Comparison of ENCODE assay signal across 26 cellular contexts in the genomic region with DNA sequence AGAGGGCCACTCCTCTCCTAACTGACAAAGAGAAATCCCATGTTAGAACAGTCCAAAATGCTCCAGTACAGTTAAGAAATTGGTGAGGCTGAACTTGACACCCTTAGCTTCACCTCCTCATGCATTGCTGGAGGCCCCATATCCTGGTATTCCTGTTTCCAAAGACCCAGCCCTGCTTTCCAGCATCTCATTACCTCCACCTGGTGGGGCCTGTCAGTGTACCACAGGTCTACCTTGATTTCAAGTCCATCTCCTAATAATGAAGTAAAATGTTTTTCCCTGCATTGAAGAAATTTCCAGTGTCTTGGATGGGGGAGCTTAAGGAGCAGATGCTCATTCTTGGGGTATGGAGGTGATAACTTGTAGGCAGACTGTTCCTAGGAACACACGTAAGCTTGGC.
A peak's percentile ranks its signal among the peaks of the same experiment; 100 is the strongest.
DNase-seq lines count a peak whose midpoint lies in the region; ATAC-seq and TF ChIP-seq lines count a peak whose summit lies in the region.
"Had no signal": no experiment of that assay in that cellular context is flagged by ENCODE, and none has a peak within 500 bp of the region (broad histone marks: within the 10 kb centered on the region; RNA-seq: fewer than 3 reads in every experiment).

No MANE protein-coding gene starts in this region.

- no peak overlapping the region for H2BK20ac ChIP-seq in H9 (ENCODE audit: low read depth, low read length, poor library complexity, severe bottlenecking)

- H3K14ac ChIP-seq in H9 (ENCODE audit: insufficient read depth, low read length): no peak overlapping the region

- no peak for TF ChIP-seq POLR2A in upper lobe of left lung (IDR thresholded peaks at IDR 0.05)

- H4K20me1 ChIP-seq in BLaER1 (no peaks in the 10 kb centered on the region), H9 (ENCODE audit: control insufficient read depth, insufficient read depth, insufficient read length) (no peaks in the 10 kb centered on the region)

- no peak overlapping the region for H2AK5ac ChIP-seq in H9 (ENCODE audit: insufficient read length, low read length)

- H3K9me3 Mint-ChIP-seq in H9: peaks cover 27 to 30% of the 10 kb centered on the region in 2 experiments

- H3K4me2 ChIP-seq in BLaER1 (peak overlapping the region; percentile 86), H9 (ENCODE audit: insufficient read depth, insufficient read length, low read length) (no peak overlapping the region)
- H3K4me2 ChIP-seq: hepatocyte had no signal

- no peak overlapping the region for H3K18ac ChIP-seq in H9 (ENCODE audit: insufficient read length, low read depth, low read length)

- no peaks in the 10 kb centered on the region for H3K4me1 Mint-ChIP-seq in H9
- peaks cover 23% of the 10 kb centered on the region for H3K4me1 Mint-ChIP-seq in T-helper 17 cell

- no peak overlapping the region for H3K4me3 ChIP-seq in BLaER1
- no peak overlapping the region for H3K4me3 ChIP-seq in upper lobe of left lung
- H3K4me3 ChIP-seq: gastroesophageal sphincter, hepatocyte, lung, SK-N-MC, thyroid gland, vagina had no signal

- no peak for DNase-seq in H9
- no peak for DNase-seq in T-helper 17 cell
- no peak for DNase-seq in foreskin keratinocyte
- DNase-seq in AG08396 (ENCODE audit: low spot score): no peak
- DNase-seq in upper lobe of left lung: no peak
- DNase-seq: activated gamma-delta T cell treated with Interleukin-2 at 50 U/mL for 16 hours; activated T-cell treated with anti-CD3 and anti-CD28 coated beads, Interleukin-2, amount 50 U/mL, for 4 hours; C1 segment of cervical spinal cord; Calu3; Karpas-422; left cardiac atrium; MV-4-11; NCI-H1436 treated with DMSO at 0.1 percent for 48 hours; RPMI8226; stimulated activated CD4-positive, alpha-beta T cell treated with anti-CD3 and anti-CD28 coated beads, Interleukin-4, amount 100 ng/mL, for 1 hour; thyroid gland had no signal

- H3K9ac ChIP-seq in BLaER1 (no peak overlapping the region), H9 (ENCODE audit: extremely low read depth, insufficient read length, low read length) (no peak overlapping the region)

- H3K4me1 ChIP-seq in BLaER1 (peaks cover 64% of the 10 kb centered on the region), H9 (ENCODE audit: insufficient read depth, low read length) (no peaks in the 10 kb centered on the region), foreskin keratinocyte (no peaks in the 10 kb centered on the region), upper lobe of left lung (no peaks in the 10 kb centered on the region)

- no peaks in the 10 kb centered on the region for H3K79me1 ChIP-seq in H9 (ENCODE audit: insufficient read depth, low read depth, low read length, poor library complexity, severe bottlenecking)

- H3K23ac ChIP-seq in H9 (ENCODE audit: insufficient read length, low read depth, low read length): no peak overlapping the region

- TF ChIP-seq CTCF in H9 (conservative IDR thresholded peaks at IDR 0.05): peak; percentile 31; the same call in 2 of the 3 replicates
- peak; percentile 44 for TF ChIP-seq CTCF in foreskin keratinocyte (conservative IDR thresholded peaks at IDR 0.05)
- TF ChIP-seq CTCF in upper lobe of left lung (IDR thresholded peaks at IDR 0.05): no peak

- no peaks in the 10 kb centered on the region for H3K79me2 ChIP-seq in H9 (ENCODE audit: insufficient read depth, low read length)
- H3K79me2 ChIP-seq: hepatocyte had no signal

- no peak overlapping the region for H2BK120ac ChIP-seq in H9 (ENCODE audit: low read depth, low read length, poor library complexity, severe bottlenecking)

- H4K91ac ChIP-seq in H9 (ENCODE audit: insufficient read length, low read depth, low read length): no peak overlapping the region

- H2BK12ac ChIP-seq in H9 (ENCODE audit: insufficient read length, low read depth, low read length): no peak overlapping the region

- H3K4me3 Mint-ChIP-seq in H9 (no peak overlapping the region), T-helper 17 cell (peak overlapping the region; percentile 43)
- H3K4me3 Mint-ChIP-seq: activated T-cell treated with anti-CD3 and anti-CD28 coated beads, Interleukin-2, amount 50 U/mL, for 4 hours; nephron; T-helper 1 cell treated with Interleukin-12 subunit alpha and Interleukin-12 subunit beta and Interleukin-4 antibody, amounts not matched to agents 30 μg/mL and 1 μg/mL, for 36 hours had no signal

- H3K27me3 Mint-ChIP-seq in H9 (ENCODE audit: low read depth): peaks cover 4% of the 10 kb centered on the region
- peaks cover 8% of the 10 kb centered on the region for H3K27me3 Mint-ChIP-seq in T-helper 17 cell

- H3K27me3 ChIP-seq in BLaER1 (no peaks in the 10 kb centered on the region), H9 (ENCODE audit: insufficient read depth, low read length) (no peaks in the 10 kb centered on the region), foreskin keratinocyte (peaks cover 2% of the 10 kb centered on the region), upper lobe of left lung (no peaks in the 10 kb centered on the region)
- H3K27me3 ChIP-seq: gastroesophageal sphincter, hepatocyte, thyroid gland, vagina had no signal

- no peak overlapping the region for H3T11ph ChIP-seq in H9 (ENCODE audit: low read length)

- H2BK5ac ChIP-seq in H9 (ENCODE audit: insufficient read length, low read length): no peak overlapping the region

- H3K27ac ChIP-seq in BLaER1 (no peak overlapping the region), H9 (ENCODE audit: insufficient read length, low read depth, low read length) (no peak overlapping the region), foreskin keratinocyte (no peak overlapping the region), upper lobe of left lung (no peak overlapping the region)
- H3K27ac ChIP-seq: gastroesophageal sphincter, hepatocyte, SK-N-MC, thyroid gland, vagina had no signal

- H4K5ac ChIP-seq in H9 (ENCODE audit: insufficient read length, low read depth, low read length): no peak overlapping the region

- peaks cover 6 to 21% (median 13%) of the 10 kb centered on the region in 3 experiments for H3K36me3 Mint-ChIP-seq in H9 (ENCODE audit: insufficient read depth in 1 of 3, low read depth in 3 of 3)
- no peaks in the 10 kb centered on the region for H3K36me3 Mint-ChIP-seq in T-helper 17 cell (ENCODE audit: low read depth)

- WGBS in H9 (ENCODE audit: extremely low coverage, insufficient read length, low lambda C conversion rate): no CpG with 5 or more reads among the region's 1 CpG
- 95 to 100% methylated on average over 1 of the region's 1 CpG for WGBS in upper lobe of left lung, 2 donors

- no peak for TF ChIP-seq EP300 in upper lobe of left lung (IDR thresholded peaks at IDR 0.05)

- no peaks in the 10 kb centered on the region for H3K23me2 ChIP-seq in H9 (ENCODE audit: insufficient read length, low read depth, low read length, poor library complexity, severe bottlenecking)

- peaks cover 46% of the 10 kb centered on the region for H3K9me3 ChIP-seq in BLaER1
- H3K9me3 ChIP-seq in H9 (ENCODE audit: control insufficient read depth, low read depth, low read length): no peaks in the 10 kb centered on the region
- H3K9me3 ChIP-seq in T-helper 17 cell (ENCODE audit: control insufficient read depth, low read length, poor library complexity, severe bottlenecking): no peaks in the 10 kb centered on the region
- peaks cover 0 to 7% (median 5%) of the 10 kb centered on the region in 4 donors for H3K9me3 ChIP-seq in upper lobe of left lung
- H3K9me3 ChIP-seq: gastroesophageal sphincter, thyroid gland, vagina had no signal

- no peak overlapping the region for H4K8ac ChIP-seq in H9 (replicated peaks; ENCODE audit: insufficient read length, low read depth, low read length)

- H3K27ac Mint-ChIP-seq in H9 (no peak overlapping the region), T-helper 17 cell (no peak overlapping the region)
- H3K27ac Mint-ChIP-seq: nephron; T-helper 1 cell treated with Interleukin-12 subunit alpha and Interleukin-12 subunit beta and Interleukin-4 antibody, amounts not matched to agents 30 μg/mL and 1 μg/mL, for 36 hours had no signal

- H3K56ac ChIP-seq in H9 (ENCODE audit: insufficient read length, low read depth, low read length): no peak overlapping the region

- no peak overlapping the region for H3K4ac ChIP-seq in H9 (ENCODE audit: low read depth, low read length)

- no peak for ATAC-seq in T-helper 17 cell
- no peak for ATAC-seq in foreskin keratinocyte
- no peak for ATAC-seq in GM18858 (IDR thresholded peaks at IDR 0.05; ENCODE audit: unreplicated experiment)
- ATAC-seq in upper lobe of left lung (ENCODE audit: low FRiP score in 2 of 2): no peak
- no peak for ATAC-seq in HG03280 (IDR thresholded peaks at IDR 0.05; ENCODE audit: unreplicated experiment)
- ATAC-seq: activated T-cell treated with anti-CD3 and anti-CD28 coated beads, Interleukin-2, amount 50 U/mL, for 4 hours; gastroesophageal sphincter; left cardiac atrium had no signal

- no peak overlapping the region for H2BK15ac ChIP-seq in H9 (ENCODE audit: low read depth, low read length)

- H2AFZ ChIP-seq in H9 (ENCODE audit: low read length): no peak overlapping the region
- H2AFZ ChIP-seq: hepatocyte had no signal

- H3K36me3 ChIP-seq in BLaER1: peaks cover 11% of the 10 kb centered on the region
- no peaks in the 10 kb centered on the region for H3K36me3 ChIP-seq in upper lobe of left lung
- H3K36me3 ChIP-seq: gastroesophageal sphincter, thyroid gland, vagina had no signal

Comparison
In these comparisons a context has a peak if more than half of its experiments do, and no peak if none do; other contexts are left out.
1. CTCF ChIP-seq: peak in H9 (single experiment) and foreskin keratinocyte (single experiment); none in upper lobe of left lung (0 of 6).